15 cellular contexts compared by ENCODE assay signal in the genomic region with DNA sequence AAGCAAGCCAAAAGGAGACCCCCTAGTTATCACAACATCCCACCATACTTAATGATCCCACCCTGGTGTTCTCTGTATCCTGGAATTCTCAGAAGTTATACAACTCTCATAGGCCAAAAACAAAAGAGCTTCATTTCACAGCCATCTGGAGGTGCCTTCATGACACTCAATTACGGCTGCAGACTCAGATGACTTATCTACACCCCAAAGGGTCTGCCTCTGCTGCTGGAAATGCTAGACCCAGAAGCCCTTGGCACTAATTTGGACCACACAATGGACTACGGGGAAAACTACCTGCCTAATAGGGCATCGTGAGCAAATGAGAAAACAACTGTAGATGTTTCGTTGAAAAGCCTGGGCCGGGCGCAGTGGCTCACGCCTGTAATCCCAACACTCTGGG. TPM values are rescaled to one million over a fixed set of nuclear protein-coding genes. Genes with fewer than 3 reads are reported as not detected.
A peak's percentile ranks its signal among the peaks of the same experiment; 100 is the strongest.
DNase-seq lines count a peak whose midpoint lies in the region; ATAC-seq and TF ChIP-seq lines count a peak whose summit lies in the region.
"Had no signal": no experiment of that assay in that cellular context is flagged by ENCODE, and none has a peak within 500 bp of the region (broad histone marks: within the 10 kb centered on the region; RNA-seq: fewer than 3 reads in every experiment).

No MANE protein-coding gene starts in this region.

- H3K4me3 Mint-ChIP-seq in activated CD8-positive, alpha-beta memory T cell treated with anti-CD3 and anti-CD28 coated beads, Interleukin-2, amount 10 ng/mL, durations not matched to agents 7 days and 5 days: no peak overlapping the region
- no peak overlapping the region for H3K4me3 Mint-ChIP-seq in chondrocyte (ENCODE audit: unreplicated experiment)

- H3K9me3 Mint-ChIP-seq in activated CD8-positive, alpha-beta memory T cell treated with anti-CD3 and anti-CD28 coated beads, Interleukin-2, amount 10 ng/mL, durations not matched to agents 7 days and 5 days (ENCODE audit: low read depth): no peaks in the 10 kb centered on the region
- no peaks in the 10 kb centered on the region for H3K9me3 Mint-ChIP-seq in chondrocyte (ENCODE audit: low read depth)

- H2AFZ ChIP-seq in OCI-LY7 (ENCODE audit: low read length): no peak overlapping the region
- no peak overlapping the region for H2AFZ ChIP-seq in smooth muscle cell (ENCODE audit: low read depth)

- no TSS peak for BruUV-seq in OCI-LY7 (replicated peaks; lab: Mats Ljungman, UMichigan)

- H3K27ac Mint-ChIP-seq in activated CD8-positive, alpha-beta memory T cell treated with anti-CD3 and anti-CD28 coated beads, Interleukin-2, amount 10 ng/mL, durations not matched to agents 7 days and 5 days: peak overlapping the region; percentile 38
- H3K27ac Mint-ChIP-seq in chondrocyte (ENCODE audit: unreplicated experiment): peak overlapping the region; percentile 45

- no peak overlapping the region for H3K9ac ChIP-seq in smooth muscle cell (ENCODE audit: low read depth)

- H3K9me2 ChIP-seq in OCI-LY7 (ENCODE audit: insufficient read depth, low read length): no peaks in the 10 kb centered on the region

- H4K20me1 ChIP-seq in OCI-LY7 (ENCODE audit: insufficient read depth, low read length) (peaks cover 65% of the 10 kb centered on the region), smooth muscle cell (ENCODE audit: low read depth) (peaks cover 100% of the 10 kb centered on the region)

- TF ChIP-seq CTCF in OCI-LY7 (conservative IDR thresholded peaks at IDR 0.05; ENCODE audit: low read length) (no peak), chondrocyte (IDR thresholded peaks at IDR 0.05) (no peak), smooth muscle cell (IDR thresholded peaks at IDR 0.05; ENCODE audit: borderline replicate concordance, insufficient read depth, poor library complexity, severe bottlenecking) (no peak)

- H3K36me3 ChIP-seq in OCI-LY7 (ENCODE audit: insufficient read depth, low read length): peaks cover 28% of the 10 kb centered on the region
- H3K36me3 ChIP-seq in smooth muscle cell (ENCODE audit: low read depth): no peaks in the 10 kb centered on the region
- H3K36me3 ChIP-seq: suprapubic skin had no signal

- POLR2A ChIA-PET in OCI-LY7 (lab: Charles Lee): interaction anchor here (1.0 to 2.2 kb wide), 3 partner anchors 9 to 87 kb away, joined by 3 to 15 read pairs (median 3); a partner anchor contains a TSS

- H3K4me1 Mint-ChIP-seq in activated CD8-positive, alpha-beta memory T cell treated with anti-CD3 and anti-CD28 coated beads, Interleukin-2, amount 10 ng/mL, durations not matched to agents 7 days and 5 days: peaks cover 88% of the 10 kb centered on the region
- H3K4me1 Mint-ChIP-seq in chondrocyte (ENCODE audit: low read depth): peaks cover 97% of the 10 kb centered on the region

- peaks cover 91% of the 10 kb centered on the region for H3K4me1 ChIP-seq in OCI-LY7 (ENCODE audit: insufficient read depth, low read length, poor library complexity, severe bottlenecking)
- H3K4me1 ChIP-seq in smooth muscle cell (ENCODE audit: low read depth): peaks cover 26% of the 10 kb centered on the region
- peaks cover 49% of the 10 kb centered on the region for H3K4me1 ChIP-seq in right cardiac atrium (ENCODE audit: control insufficient read depth, insufficient read depth, low read length)

- CTCF ChIA-PET in activated CD8-positive, alpha-beta memory T cell treated with anti-CD3 and anti-CD28 coated beads, Interleukin-2, amount 10 ng/mL, durations not matched to agents 7 days and 5 days (lab: Charles Lee): interaction anchor here (1.0 to 1.7 kb wide), 4 partner anchors 8 to 259 kb away, joined by 3 to 5 read pairs (median 3); no protein-coding TSS in a partner anchor
- CTCF ChIA-PET in OCI-LY7 (lab: Charles Lee; ENCODE audit: unreplicated experiment): no interaction called here

- ATAC-seq in activated CD8-positive, alpha-beta memory T cell treated with anti-CD3 and anti-CD28 coated beads, Interleukin-2, amount 10 ng/mL, durations not matched to agents 7 days and 5 days: no peak
- no peak for ATAC-seq in right cardiac atrium
- ATAC-seq in GM21737 (IDR thresholded peaks at IDR 0.05; ENCODE audit: unreplicated experiment): no peak
- ATAC-seq: foreskin keratinocyte had no signal

- H3K79me2 ChIP-seq in OCI-LY7 (ENCODE audit: insufficient read depth, low read depth, low read length) (peaks cover 100% of the 10 kb centered on the region), smooth muscle cell (ENCODE audit: low read depth) (peaks cover 100% of the 10 kb centered on the region)

- peaks cover 11% of the 10 kb centered on the region for H3K36me3 Mint-ChIP-seq in activated CD8-positive, alpha-beta memory T cell treated with anti-CD3 and anti-CD28 coated beads, Interleukin-2, amount 10 ng/mL, durations not matched to agents 7 days and 5 days
- peaks cover 3% of the 10 kb centered on the region for H3K36me3 Mint-ChIP-seq in chondrocyte (ENCODE audit: low read depth)

- no peaks in the 10 kb centered on the region for H3K27me3 Mint-ChIP-seq in activated CD8-positive, alpha-beta memory T cell treated with anti-CD3 and anti-CD28 coated beads, Interleukin-2, amount 10 ng/mL, durations not matched to agents 7 days and 5 days
- H3K27me3 Mint-ChIP-seq in chondrocyte (ENCODE audit: low read depth): no peaks in the 10 kb centered on the region

- intact Hi-C loops in OCI-LY7 (cut with micrococcal nuclease; ENCODE audit: unreplicated experiment): loop anchor here (2.0 kb wide), 1 partner anchor 41 kb away; a partner anchor contains a TSS
- intact Hi-C loops in right cardiac atrium (cut with DNase I): loop anchor here in 1 of 4 donors (5.0 kb wide), 1 partner anchor 35 kb away; no protein-coding TSS in a partner anchor

- no peak for DNase-seq in activated CD8-positive, alpha-beta memory T cell treated with anti-CD3 and anti-CD28 coated beads, Interleukin-2, amount 10 ng/mL, durations not matched to agents 7 days and 5 days
- DNase-seq in activated CD8-positive, alpha-beta memory T cell treated with anti-CD3 and anti-CD28 coated beads, Interleukin-2, amount 50 U/mL, for 4 hours: no peak
- DNase-seq in OCI-LY7 (ENCODE audit: low spot score) (no peak), chondrocyte (ENCODE audit: low spot score) (no peak), smooth muscle cell (lab: John Stamatoyannopoulos, UW; ENCODE audit: unreplicated experiment) (no peak), right cardiac atrium (no peak), NCI-H526 treated with DMSO at 0.1 percent for 48 hours (lab: John Stamatoyannopoulos, UW) (no peak)
- DNase-seq: effector CD8-positive, alpha-beta T cell; SW 1271 had no signal

- WGBS in smooth muscle cell (ENCODE audit: low lambda C conversion rate): 94% methylated on average over 7 of the region's 7 CpGs
- 91% methylated on average over 7 of the region's 7 CpGs for WGBS in right cardiac atrium

- peak overlapping the region; percentile 96 for H3K4me2 ChIP-seq in OCI-LY7 (ENCODE audit: low read length)
- H3K4me2 ChIP-seq in smooth muscle cell: no peak overlapping the region

- no peaks in the 10 kb centered on the region for H3K9me3 ChIP-seq in OCI-LY7 (ENCODE audit: low read length)
- no peaks in the 10 kb centered on the region for H3K9me3 ChIP-seq in smooth muscle cell (replicated peaks; ENCODE audit: low read depth)
- H3K9me3 ChIP-seq in right cardiac atrium (ENCODE audit: control insufficient read depth, low read length): no peaks in the 10 kb centered on the region
- H3K9me3 ChIP-seq: neutrophil, suprapubic skin had no signal

- H3K27me3 ChIP-seq in smooth muscle cell (ENCODE audit: low read depth): no peaks in the 10 kb centered on the region
- no peaks in the 10 kb centered on the region for H3K27me3 ChIP-seq in right cardiac atrium (ENCODE audit: control insufficient read depth, insufficient read depth)
- H3K27me3 ChIP-seq: foreskin keratinocyte, neutrophil, suprapubic skin had no signal

- H3K27ac ChIP-seq in OCI-LY7 (ENCODE audit: low read depth, low read length, poor library complexity, severe bottlenecking) (peak overlapping the region; percentile 33), smooth muscle cell (ENCODE audit: low read depth) (peak overlapping the region; percentile 79), right cardiac atrium (ENCODE audit: low read length) (no peak overlapping the region)
- H3K27ac ChIP-seq: foreskin keratinocyte had no signal

- peaks cover 37% of the 10 kb centered on the region for H3F3A ChIP-seq in smooth muscle cell (ENCODE audit: low read depth)

- H3K4me3 ChIP-seq in OCI-LY7 (ENCODE audit: low read depth, low read length, poor library complexity, severe bottlenecking) (peak overlapping the region; percentile 17), smooth muscle cell (no peak overlapping the region), right cardiac atrium (ENCODE audit: low read length) (no peak overlapping the region)
- H3K4me3 ChIP-seq: lung, suprapubic skin had no signal

RNA-seq across cellular contexts. Expression of a gene that starts 40.2 kb away (rescaled TPM):
- total RNA-seq in activated CD8-positive, alpha-beta memory T cell treated with anti-CD3 and anti-CD28 coated beads, Interleukin-2, amount 10 ng/mL, durations not matched to agents 7 days and 5 days: 100 to 1,000 TPM; 123 to 125 TPM
- total RNA-seq in OCI-LY7 (2014; rRNA removed; shearing (Covaris generic)): 22.6 and 33.6 TPM in 2 replicates
- total RNA-seq in OCI-LY7 (2022) (143 and 157 TPM in 2 replicates), chondrocyte (83.8 to 108 TPM (median 104 TPM) in 3 replicates), smooth muscle cell (16.1 and 24.1 TPM in 2 replicates), right cardiac atrium (10 to 100 TPM; 51.1 to 62.8 (median 59.2) TPM)
- polyA plus RNA-seq in smooth muscle cell (102 and 105 TPM in 2 replicates), right cardiac atrium (29.6 TPM)

RNA-seq across cellular contexts. Expression of a gene that starts 59.9 kb away (rescaled TPM):
- total RNA-seq in activated CD8-positive, alpha-beta memory T cell treated with anti-CD3 and anti-CD28 coated beads, Interleukin-2, amount 10 ng/mL, durations not matched to agents 7 days and 5 days: under 1 TPM in 1 of 2 experiments, not detected in 1; 0.19 TPM
- 0.08 and 0.25 TPM in 2 replicates for total RNA-seq in OCI-LY7 (2014; rRNA removed; shearing (Covaris generic))
- total RNA-seq in OCI-LY7 (2022) (0.67 and 0.74 TPM in 2 replicates), chondrocyte (0.15 to 0.38 TPM in 2 of 3 replicates, not detected in the other), smooth muscle cell (3.6 and 4.0 TPM in 2 replicates), right cardiac atrium (under 1 TPM in 2 of 4 donors, not detected in 2; 0.11 to 0.17 TPM)
- polyA plus RNA-seq in smooth muscle cell (3.1 and 10.3 TPM in 2 replicates), right cardiac atrium (0.09 TPM)
- total RNA-seq: foreskin keratinocyte, HT1080 had no signal
